9 cellular contexts compared by ENCODE assay signal in the genomic region with DNA sequence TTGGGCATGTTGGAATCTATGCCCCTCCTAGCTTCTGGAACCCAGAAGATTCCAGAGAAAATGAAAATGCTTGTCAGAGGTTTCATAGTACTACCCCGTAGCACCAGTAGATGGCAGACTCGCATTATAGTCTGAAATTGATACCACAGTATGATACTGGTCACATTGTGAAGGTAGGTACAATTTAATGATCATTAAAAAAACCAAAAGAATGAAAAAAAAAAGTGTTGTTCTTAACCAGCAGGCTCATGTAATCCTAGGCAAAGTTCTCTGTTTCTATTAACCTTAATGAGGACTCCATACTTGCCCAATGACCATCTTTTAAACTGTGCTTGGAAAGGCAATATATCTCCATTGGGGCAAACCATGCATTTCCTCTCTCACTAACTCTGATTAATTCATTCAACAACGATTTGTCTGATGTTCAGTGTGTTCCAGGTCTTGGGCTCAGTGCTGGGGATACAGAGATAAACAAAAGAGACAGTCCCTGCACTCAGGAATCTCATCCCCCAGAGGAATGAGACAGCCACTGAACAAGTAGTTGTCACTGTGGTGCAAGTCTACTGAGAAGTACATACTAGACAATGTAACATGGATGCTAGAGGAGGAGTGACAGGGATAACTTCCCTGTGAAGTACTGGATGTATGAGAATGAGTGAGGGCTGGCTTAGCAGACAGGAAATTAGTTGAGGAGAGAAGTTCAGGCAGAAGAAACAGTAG.
DNase-seq lines count a peak whose midpoint lies in the region; ATAC-seq, FAIRE-seq and TF ChIP-seq lines count a peak whose summit lies in the region.
"Had no signal": no experiment of that assay in that cellular context is flagged by ENCODE, and none has a peak within 500 bp of the region (broad histone marks: within the 10 kb centered on the region; RNA-seq: fewer than 3 reads in every experiment).

No MANE protein-coding gene starts in this region.

- DNase-seq in COLO668 (lab: John Stamatoyannopoulos, UW; ENCODE audit: unreplicated experiment) (peak; percentile 43), mucosa of gallbladder (ENCODE audit: low spot score) (peak; percentile 53)
- DNase-seq in T-helper 2 cell treated with Interferon-gamma antibody and Interleukin-4, amounts not matched to agents 5 μg/mL and 100 μg/mL, for 36 hours (ENCODE audit: low spot score): no peak

- H2AFZ ChIP-seq in OCI-LY1 (ENCODE audit: low read length): no peak overlapping the region

- H3K4me1 ChIP-seq in OCI-LY1 (ENCODE audit: insufficient read depth, low read length, severe bottlenecking): no peaks in the 10 kb centered on the region

- FAIRE-seq in endometrium (lab: Jason Lieb, UNC): peak; percentile 91
- FAIRE-seq: TTC549 had no signal

- H4K20me1 ChIP-seq in OCI-LY1 (ENCODE audit: insufficient read depth, low read length): no peaks in the 10 kb centered on the region

- ATAC-seq in GM18870 (IDR thresholded peaks at IDR 0.05; ENCODE audit: unreplicated experiment) (peak; percentile 74), HG03097 (IDR thresholded peaks at IDR 0.05; ENCODE audit: low FRiP score, unreplicated experiment) (peak; percentile 77), HG02981 (IDR thresholded peaks at IDR 0.05; ENCODE audit: unreplicated experiment) (no peak)

- no peaks in the 10 kb centered on the region for H3K79me2 ChIP-seq in OCI-LY1 (ENCODE audit: insufficient read depth, low read length)

- no peak overlapping the region for H3K27ac Mint-ChIP-seq in T-helper 2 cell treated with Interferon-gamma antibody and Interleukin-4, amounts not matched to agents 5 μg/mL and 100 μg/mL, for 36 hours

- H3K4me1 Mint-ChIP-seq in T-helper 2 cell treated with Interferon-gamma antibody and Interleukin-4, amounts not matched to agents 5 μg/mL and 100 μg/mL, for 36 hours (ENCODE audit: low read depth): no peaks in the 10 kb centered on the region

- H3K9ac ChIP-seq in OCI-LY1 (ENCODE audit: low read length): no peak overlapping the region

- peak; percentile 83 for TF ChIP-seq CTCF in OCI-LY1 (IDR thresholded peaks at IDR 0.05; ENCODE audit: low read length)

- H3K27me3 ChIP-seq in OCI-LY1 (ENCODE audit: insufficient read depth, low read length): no peaks in the 10 kb centered on the region

- H3K27me3 Mint-ChIP-seq in T-helper 2 cell treated with Interferon-gamma antibody and Interleukin-4, amounts not matched to agents 5 μg/mL and 100 μg/mL, for 36 hours (ENCODE audit: low read depth): no peaks in the 10 kb centered on the region

- no peaks in the 10 kb centered on the region for H3K36me3 ChIP-seq in OCI-LY1 (ENCODE audit: insufficient read depth, low read length)

- no peak overlapping the region for H3K27ac ChIP-seq in OCI-LY1 (ENCODE audit: low read depth, low read length, poor library complexity, severe bottlenecking)

- H3K9me3 ChIP-seq in OCI-LY1 (ENCODE audit: low read length): no peaks in the 10 kb centered on the region

- H3K9me3 Mint-ChIP-seq in T-helper 2 cell treated with Interferon-gamma antibody and Interleukin-4, amounts not matched to agents 5 μg/mL and 100 μg/mL, for 36 hours: no peaks in the 10 kb centered on the region

- H3K9me2 ChIP-seq in OCI-LY1 (ENCODE audit: low read depth, low read length): no peaks in the 10 kb centered on the region

- no peak overlapping the region for H3K4me3 ChIP-seq in OCI-LY1 (ENCODE audit: low read depth, low read length, poor library complexity, severe bottlenecking)

- H3K4me2 ChIP-seq in OCI-LY1 (ENCODE audit: low read length): no peak overlapping the region

- no peaks in the 10 kb centered on the region for H3K36me3 Mint-ChIP-seq in T-helper 2 cell treated with Interferon-gamma antibody and Interleukin-4, amounts not matched to agents 5 μg/mL and 100 μg/mL, for 36 hours (ENCODE audit: low read depth)

- H3F3A ChIP-seq in OCI-LY1 (ENCODE audit: insufficient read depth, low read length): no peaks in the 10 kb centered on the region

- no peak overlapping the region for H3K4me3 Mint-ChIP-seq in T-helper 2 cell treated with Interferon-gamma antibody and Interleukin-4, amounts not matched to agents 5 μg/mL and 100 μg/mL, for 36 hours
